ENCODE assay signal across 8 cellular contexts in the genomic region with DNA sequence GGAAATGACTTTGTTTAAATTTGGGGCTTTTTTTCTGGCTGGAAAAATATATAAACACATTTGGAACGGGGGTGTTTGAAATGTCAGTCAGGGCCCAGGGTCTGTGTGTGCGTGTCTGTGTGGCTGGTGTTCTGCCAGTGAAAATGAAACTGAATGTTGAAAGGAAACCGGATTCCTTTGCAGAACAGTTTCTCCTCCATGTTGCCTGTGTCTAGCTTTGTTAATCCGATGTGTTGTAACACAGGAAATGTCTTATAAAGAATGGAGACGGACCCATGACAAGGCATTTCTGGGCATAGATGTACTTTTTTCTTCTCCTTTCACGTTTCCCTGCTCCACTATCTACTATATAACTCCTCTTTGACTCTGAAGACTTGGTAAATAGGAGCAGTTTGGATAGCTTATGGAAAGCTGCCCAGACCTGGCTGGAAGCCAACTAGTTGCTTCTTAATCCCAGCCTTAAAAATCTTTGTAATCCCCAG. TPM values are rescaled to one million over a fixed set of nuclear protein-coding genes. Genes with fewer than 3 reads are reported as not detected.
DNase-seq lines count a peak whose midpoint lies in the region; ATAC-seq and TF ChIP-seq lines count a peak whose summit lies in the region.

No MANE protein-coding gene starts in this region.

- POLR2A ChIA-PET in AG04450 (lab: Yijun Ruan, JAX), result interaction anchor here (0.6 to 1.7 kb wide), 4 partner anchors 33 to 67 kb away, joined by 3 to 9 read pairs (median 6); a partner anchor contains a TSS

- no peaks in the 10 kb centered on the region for H3K27me3 ChIP-seq in AG04450 (ENCODE audit: control insufficient read depth, insufficient read depth, low read length)
- H3K27me3 ChIP-seq in ascending aorta, result no peaks in the 10 kb centered on the region

- no peaks in the 10 kb centered on the region; the same call in 1 of the 2 replicates for H3K9me3 ChIP-seq in AG04450 (ENCODE audit: control insufficient read depth, insufficient read depth, low read length)
- no peaks in the 10 kb centered on the region for H3K9me3 ChIP-seq in SK-N-MC (ENCODE audit: low read depth, low read length)
- no peaks in the 10 kb centered on the region for H3K9me3 ChIP-seq in ascending aorta

- H3K4me3 Mint-ChIP-seq in glutamatergic neuron (ENCODE audit: unreplicated experiment), result no peak overlapping the region

- no peak overlapping the region for H3K27ac Mint-ChIP-seq in glutamatergic neuron (ENCODE audit: unreplicated experiment)

- H3K27ac ChIP-seq in AG04450 (ENCODE audit: low read depth, low read length) (peak overlapping the region; percentile 93), SK-N-MC (peak overlapping the region; percentile 93), ascending aorta (peak overlapping the region; percentile 69 to 86)

- CTCF ChIA-PET in AG04450 (lab: Charles Lee), result interaction anchor here (0.6 to 11.5 kb wide), 6 partner anchors 23 to 440 kb away, joined by 3 to 78 read pairs (median 4); no protein-coding TSS in a partner anchor

- no peaks in the 10 kb centered on the region for H3K4me1 Mint-ChIP-seq in glutamatergic neuron (ENCODE audit: low read depth, unreplicated experiment)

- peak overlapping the region; percentile 53 for H3K9ac ChIP-seq in SK-N-MC (ENCODE audit: insufficient read length)

- H3K36me3 ChIP-seq in SK-N-MC (ENCODE audit: insufficient read depth, low read length) (no peaks in the 10 kb centered on the region), ascending aorta (no peaks in the 10 kb centered on the region)

- H3K36me3 Mint-ChIP-seq in glutamatergic neuron (ENCODE audit: unreplicated experiment), result no peaks in the 10 kb centered on the region

- peak; percentile 54 for ATAC-seq in GM18868 (IDR thresholded peaks at IDR 0.05; ENCODE audit: unreplicated experiment)
- ATAC-seq in HG03108 (IDR thresholded peaks at IDR 0.05; ENCODE audit: unreplicated experiment), result peak; percentile 41

- intact Hi-C loops in ascending aorta (cut with DNase I), result loop anchor here (10.0 kb wide), 2 partner anchors 257 to 913 kb away; no protein-coding TSS in a partner anchor

- DNase-seq in AG04450 (ENCODE audit: low read depth, low spot score), result peak; percentile 93
- DNase-seq in SK-N-MC (ENCODE audit: low read depth, low spot score), result peak; percentile 44
- peak in 1 of 2 donors; percentile 76 for DNase-seq in ascending aorta (ENCODE audit: low spot score in 2 of 2)
- peak; percentile 56 for DNase-seq in kidney glomerular epithelial cell (lab: John Stamatoyannopoulos, UW)
- DNase-seq in stimulated activated CD4-positive, alpha-beta T cell treated with anti-CD3 and anti-CD28 coated beads, TNF-alpha, amount 100 ng/mL, for 1 hour (ENCODE audit: low read depth in 3 of 3, low spot score in 1 of 3), result peak in 2 of 3 donors; percentile 16 to 26
- DNase-seq in glutamatergic neuron, result no peak

- peaks cover 6% of the 10 kb centered on the region for H3K27me3 Mint-ChIP-seq in glutamatergic neuron (ENCODE audit: unreplicated experiment)

- H3K4me3 ChIP-seq in AG04450 (ENCODE audit: low read depth, low read length), result peak overlapping the region; percentile 8
- H3K4me3 ChIP-seq in SK-N-MC, result peak overlapping the region; percentile 44
- H3K4me3 ChIP-seq in ascending aorta, result peak overlapping the region; percentile 43 to 77

- TF ChIP-seq CTCF in AG04450 (IDR thresholded peaks at IDR 0.05; ENCODE audit: low read depth, low read length) (no peak), ascending aorta (IDR thresholded peaks at IDR 0.05) (no peak), glutamatergic neuron (IDR thresholded peaks at IDR 0.05; ENCODE audit: partially characterized antibody, unreplicated experiment) (no peak)

- no peaks in the 10 kb centered on the region for H3K9me3 Mint-ChIP-seq in glutamatergic neuron (ENCODE audit: unreplicated experiment)

- H3K4me1 ChIP-seq in ascending aorta, result peaks cover 24 to 53% of the 10 kb centered on the region in 2 donors

RNA-seq across cellular contexts. Expression of a gene that starts 2.8 kb away (rescaled TPM):
- 74.3 and 74.4 TPM in 2 replicates for polyA plus RNA-seq in AG04450 (2011; rRNA removed)
- 50.5 and 66.2 TPM in 2 replicates for polyA minus RNA-seq in AG04450 (2011; rRNA and poly(A)+ RNA removed)
- total RNA-seq in ascending aorta, result 61.4 TPM
- not detected for total RNA-seq in glutamatergic neuron (ENCODE audit: unreplicated experiment)

RNA-seq across cellular contexts. Expression of a gene that starts 50.4 kb away (rescaled TPM):
- 29.9 and 39.0 TPM in 2 replicates for polyA plus RNA-seq in AG04450 (2011; rRNA removed)
- 10.2 and 31.0 TPM in 2 replicates for polyA minus RNA-seq in AG04450 (2011; rRNA and poly(A)+ RNA removed)
- total RNA-seq in ascending aorta (15.4 TPM), glutamatergic neuron (ENCODE audit: unreplicated experiment) (38.7 TPM)

Comparison
In these comparisons a context has a peak if more than half of its experiments do, and no peak if none do; other contexts are left out.
1. H3K4me3 ChIP-seq: peak in every context shown above with its lines; median percentile 60 in ascending aorta; 44 in SK-N-MC; 8 in AG04450.
2. RNA of a gene that starts 2.8 kb away (total RNA-seq): 61.4 TPM in ascending aorta (single experiment); not detected in glutamatergic neuron (single experiment); every median in the first group is over 10 times any median in the second.
3. Peak in every context shown above with its lines, with median percentiles within 50 percentile points of each other: H3K27ac ChIP-seq.